6 cellular contexts compared by ENCODE assay signal in the genomic region with DNA sequence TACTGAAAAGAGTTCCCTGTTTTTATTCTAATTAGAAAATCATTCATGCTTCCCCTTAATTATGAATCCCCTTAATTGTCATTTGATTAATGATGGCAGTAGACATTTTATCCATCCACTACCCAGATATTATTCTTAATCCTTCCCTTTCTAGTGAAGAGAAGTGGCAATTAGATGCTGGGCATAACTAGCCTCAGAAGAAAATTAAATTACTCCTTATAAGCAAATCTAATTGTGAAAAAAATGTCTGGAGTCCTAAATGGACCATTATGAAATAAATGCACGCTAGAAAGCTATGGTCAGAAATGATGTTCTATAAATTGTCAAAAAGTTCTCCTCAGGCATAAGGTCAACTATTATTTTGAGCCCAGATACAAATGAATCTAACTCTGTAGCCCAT. TPM values are rescaled to one million over a fixed set of nuclear protein-coding genes. Genes with fewer than 3 reads are reported as not detected.
"Had no signal": no experiment of that assay in that cellular context is flagged by ENCODE, and none has a peak within 500 bp of the region (broad histone marks: within the 10 kb centered on the region; RNA-seq: fewer than 3 reads in every experiment).

No MANE protein-coding gene starts in this region.

- H3K4me3 ChIP-seq: GM23338, K562 had no signal

- DNase-seq: H9, HCEC 1CT, IMR-90 had no signal

- ATAC-seq: GM23338, K562 had no signal

RNA-seq across cellular contexts. Expression of gene RUNDC3B, which starts 32.1 kb away (rescaled TPM):
- total RNA-seq: HT-29, K562 had no signal
